In genomic region chr1:180301135-180301737, GRCh38 we compare ENCODE assay signal across 23 cellular contexts.
A peak's percentile ranks its signal among the peaks of the same experiment; 100 is the strongest.
DNase-seq lines count a peak whose midpoint lies in the region; FAIRE-seq and TF ChIP-seq lines count a peak whose summit lies in the region.
"Had no signal": no experiment of that assay in that cellular context is flagged by ENCODE, and none has a peak within 500 bp of the region (broad histone marks: within the 10 kb centered on the region; RNA-seq: fewer than 3 reads in every experiment).

No MANE protein-coding gene starts in this region.

- no peak overlapping the region for H3K9ac ChIP-seq in astrocyte (ENCODE audit: low read length)
- H3K9ac ChIP-seq: neural progenitor cell had no signal

- H3K36me3 ChIP-seq in astrocyte (ENCODE audit: insufficient read depth, low read length) (no peaks in the 10 kb centered on the region), H7 (replicated peaks; ENCODE audit: control insufficient read depth, insufficient read depth, low read length) (no peaks in the 10 kb centered on the region)
- H3K36me3 ChIP-seq: cardiac muscle cell, lower lobe of right lung, neural progenitor cell, thyroid gland had no signal

- peak; percentile 7 for DNase-seq in AG10803 (ENCODE audit: low read depth)
- DNase-seq in H4 (ENCODE audit: low spot score) = peak; percentile 12
- DNase-seq in astrocyte (ENCODE audit: low read depth) = peak; percentile 13
- DNase-seq in fibroblast of peridontal ligament (ENCODE audit: extremely low read depth) = peak; percentile 45
- DNase-seq in NCI-H526 (lab: John Stamatoyannopoulos, UW) = no peak
- no peak for DNase-seq in NCI-H2081 treated with DMSO at 0.1 percent for 48 hours (lab: John Stamatoyannopoulos, UW)
- DNase-seq in H7 = no peak
- DNase-seq in 8988T = no peak
- DNase-seq: CD4-positive, alpha-beta T cell; DMS 273 treated with DMSO at 0.1 percent for 48 hours; Kasumi-1; kidney; lower lobe of right lung; NCI-H1105; NCI-H2029 treated with DMSO at 0.1 percent for 48 hours; SHP77 treated with DMSO at 0.1 percent for 48 hours; stimulated activated CD4-positive, alpha-beta T cell treated with anti-CD3 and anti-CD28 coated beads, Interleukin-1b, Interleukin-23, amount 100 ng/mL, for 48 hours; stimulated activated naive B cell treated with anti-CD40 and anti-IgM and Interleukin-4, amounts not matched to agents 10 μg/mL and 1 μg/mL and 100 μg/mL, for 72 hours; T-cell; thyroid gland had no signal

- H3K27me3 ChIP-seq in astrocyte (ENCODE audit: insufficient read depth, low read length) (no peaks in the 10 kb centered on the region), H7 (ENCODE audit: control insufficient read depth, insufficient read depth, low read length) (no peaks in the 10 kb centered on the region)
- H3K27me3 ChIP-seq: cardiac muscle cell, neural progenitor cell, thyroid gland had no signal

- H3K36me3 Mint-ChIP-seq in astrocyte (ENCODE audit: low read depth, unreplicated experiment) = peaks cover 4% of the 10 kb centered on the region
- H3K36me3 Mint-ChIP-seq: neural progenitor cell had no signal

- H3K79me2 ChIP-seq in astrocyte (ENCODE audit: insufficient read depth, low read length) = no peaks in the 10 kb centered on the region

- no peaks in the 10 kb centered on the region for H3K9me3 ChIP-seq in astrocyte (ENCODE audit: insufficient read depth, low read depth, low read length)
- H3K9me3 ChIP-seq: thyroid gland had no signal

- no peaks in the 10 kb centered on the region for H3K27me3 Mint-ChIP-seq in astrocyte (ENCODE audit: low read depth, unreplicated experiment)
- H3K27me3 Mint-ChIP-seq: CD4-positive, alpha-beta T cell; dendritic cell treated with granulocyte-macrophage colony-stimulating factor and Interleukin-4, amounts not matched to agents 40 ng/mL and 50 ng/mL, for 4 days; stimulated activated naive B cell treated with anti-CD40 and anti-IgM and Interleukin-4, amounts not matched to agents 10 μg/mL and 1 μg/mL and 100 μg/mL, for 72 hours; T-cell had no signal

- H3K9me3 Mint-ChIP-seq in astrocyte (ENCODE audit: unreplicated experiment) = no peaks in the 10 kb centered on the region
- H3K9me3 Mint-ChIP-seq: dendritic cell treated with granulocyte-macrophage colony-stimulating factor and Interleukin-4, amounts not matched to agents 40 ng/mL and 50 ng/mL, for 4 days had no signal

- H3K4me3 ChIP-seq in AG10803 (ENCODE audit: low read length) (no peak overlapping the region), astrocyte (ENCODE audit: insufficient read depth, low read depth, low read length) (no peak overlapping the region), H7 (ENCODE audit: insufficient read depth, low read depth, low read length) (no peak overlapping the region)
- H3K4me3 ChIP-seq: cardiac muscle cell, lower lobe of right lung, neural progenitor cell, thyroid gland had no signal

- H3K4me3 Mint-ChIP-seq in astrocyte (ENCODE audit: unreplicated experiment) = no peak overlapping the region
- H3K4me3 Mint-ChIP-seq: CD4-positive, alpha-beta T cell; dendritic cell treated with granulocyte-macrophage colony-stimulating factor and Interleukin-4, amounts not matched to agents 40 ng/mL and 50 ng/mL, for 4 days; neural progenitor cell; stimulated activated naive B cell treated with anti-CD40 and anti-IgM and Interleukin-4, amounts not matched to agents 10 μg/mL and 1 μg/mL and 100 μg/mL, for 72 hours; T-cell had no signal

- H3K4me1 ChIP-seq in astrocyte (ENCODE audit: insufficient read depth, low read length) = peaks cover 2% of the 10 kb centered on the region
- H3K4me1 ChIP-seq: lower lobe of right lung, neural progenitor cell, thyroid gland had no signal

- no peak overlapping the region for H3K27ac ChIP-seq in astrocyte (ENCODE audit: low read depth, low read length)
- H3K27ac ChIP-seq: cardiac muscle cell, lower lobe of right lung, neural progenitor cell, thyroid gland had no signal

- FAIRE-seq in astrocyte (lab: Jason Lieb, UNC) = no peak
- FAIRE-seq: kidney had no signal

- H3K4me2 ChIP-seq in astrocyte (ENCODE audit: low read length) = no peak overlapping the region
- H3K4me2 ChIP-seq: neural progenitor cell had no signal

- no peaks in the 10 kb centered on the region for H4K20me1 ChIP-seq in astrocyte (ENCODE audit: insufficient read depth, low read length)

- TF ChIP-seq CTCF in AG10803 (conservative IDR thresholded peaks at IDR 0.05; ENCODE audit: low read length) = no peak
- no peak for TF ChIP-seq CTCF in astrocyte (IDR thresholded peaks at IDR 0.05; ENCODE audit: insufficient read depth, low read depth, low read length)

- H2AFZ ChIP-seq in astrocyte (ENCODE audit: low read depth, low read length) = no peak overlapping the region
- H2AFZ ChIP-seq: neural progenitor cell had no signal

- no peak overlapping the region for H3K27ac Mint-ChIP-seq in astrocyte (ENCODE audit: unreplicated experiment)
- H3K27ac Mint-ChIP-seq: CD4-positive, alpha-beta T cell; dendritic cell treated with granulocyte-macrophage colony-stimulating factor and Interleukin-4, amounts not matched to agents 40 ng/mL and 50 ng/mL, for 4 days; neural progenitor cell; stimulated activated naive B cell treated with anti-CD40 and anti-IgM and Interleukin-4, amounts not matched to agents 10 μg/mL and 1 μg/mL and 100 μg/mL, for 72 hours; T-cell had no signal

- H3K4me1 Mint-ChIP-seq in astrocyte (ENCODE audit: low read depth, unreplicated experiment) = peaks cover 3% of the 10 kb centered on the region
- H3K4me1 Mint-ChIP-seq: neural progenitor cell; stimulated activated naive B cell treated with anti-CD40 and anti-IgM and Interleukin-4, amounts not matched to agents 10 μg/mL and 1 μg/mL and 100 μg/mL, for 72 hours had no signal

Comparison
In these comparisons a context has a peak if more than half of its experiments do, and no peak if none do; other contexts are left out.
1. DNase-seq: peak in AG10803 (single experiment), H4 (single experiment), astrocyte (single experiment) and fibroblast of peridontal ligament (single experiment); none in NCI-H526 (0 of 2), NCI-H2081 treated with DMSO at 0.1 percent for 48 hours (single experiment), H7 (single experiment) and 8988T (single experiment).